Comparison of ENCODE assay signal across 16 cellular contexts in genomic region chr16:17166095-17166494, GRCh38.
"Had no signal": no experiment of that assay in that cellular context is flagged by ENCODE, and none has a peak within 500 bp of the region (broad histone marks: within the 10 kb centered on the region; RNA-seq: fewer than 3 reads in every experiment).

No MANE protein-coding gene starts in this region.

- H3K9me3 ChIP-seq: esophagus squamous epithelium, lower lobe of right lung, upper lobe of left lung had no signal

- DNase-seq: activated CD4-positive, alpha-beta T cell treated with anti-CD3 and anti-CD28 coated beads for 1 hour; activated CD4-positive, alpha-beta T cell treated with anti-CD3 and anti-CD28 coated beads, Interleukin-2, amount 50 U/mL, for 48 hours; activated CD8-positive, alpha-beta memory T cell treated with anti-CD3 and anti-CD28 coated beads, Interleukin-2, amount 10 ng/mL, durations not matched to agents 7 days and 5 days; activated effector memory CD4-positive, alpha-beta T cell treated with Interleukin-2 at 50 U/mL for 16 hours; activated T-cell treated with anti-CD3 and anti-CD28 coated beads, Interleukin-2, amount 50 U/mL, for 24 hours; anterior cingulate cortex; esophagus squamous epithelium; lower lobe of right lung; naive B cell; posterior cingulate gyrus; upper lobe of left lung had no signal

- H3K36me3 ChIP-seq: esophagus squamous epithelium, lower lobe of right lung, upper lobe of left lung had no signal

- H3K27me3 ChIP-seq: esophagus squamous epithelium, hepatocyte, upper lobe of left lung had no signal

- H3K4me1 ChIP-seq: esophagus squamous epithelium had no signal

- H2AFZ ChIP-seq: hepatocyte had no signal

- H3K27ac ChIP-seq: esophagus squamous epithelium, hepatocyte, lower lobe of right lung, upper lobe of left lung had no signal

- H3K4me3 ChIP-seq: esophagus squamous epithelium, hepatocyte, lower lobe of right lung, smooth muscle cell, upper lobe of left lung had no signal

- H3K4me2 ChIP-seq: hepatocyte, smooth muscle cell had no signal

- H3K27ac Mint-ChIP-seq: activated CD8-positive, alpha-beta memory T cell treated with anti-CD3 and anti-CD28 coated beads, Interleukin-2, amount 10 ng/mL, durations not matched to agents 7 days and 5 days; activated naive CD8-positive, alpha-beta T cell; activated T-cell treated with anti-CD3 and anti-CD28 coated beads, Interleukin-2, amount 50 U/mL, for 24 hours; mesothelial cell of epicardium; T-helper 2 cell treated with Interferon-gamma antibody and Interleukin-4, amounts not matched to agents 5 μg/mL and 100 μg/mL, for 36 hours had no signal

- H3K27me3 Mint-ChIP-seq: activated CD8-positive, alpha-beta memory T cell treated with anti-CD3 and anti-CD28 coated beads, Interleukin-2, amount 10 ng/mL, durations not matched to agents 7 days and 5 days; activated naive CD8-positive, alpha-beta T cell; activated T-cell treated with anti-CD3 and anti-CD28 coated beads, Interleukin-2, amount 50 U/mL, for 24 hours; naive B cell had no signal

- H3K4me3 Mint-ChIP-seq: activated CD8-positive, alpha-beta memory T cell treated with anti-CD3 and anti-CD28 coated beads, Interleukin-2, amount 10 ng/mL, durations not matched to agents 7 days and 5 days; activated naive CD8-positive, alpha-beta T cell; activated T-cell treated with anti-CD3 and anti-CD28 coated beads, Interleukin-2, amount 50 U/mL, for 24 hours; mesothelial cell of epicardium; T-helper 2 cell treated with Interferon-gamma antibody and Interleukin-4, amounts not matched to agents 5 μg/mL and 100 μg/mL, for 36 hours had no signal

- ATAC-seq: activated CD8-positive, alpha-beta memory T cell treated with anti-CD3 and anti-CD28 coated beads, Interleukin-2, amount 10 ng/mL, durations not matched to agents 7 days and 5 days; lower lobe of right lung had no signal

- H3K79me2 ChIP-seq: hepatocyte had no signal

- H3K9me3 Mint-ChIP-seq: activated T-cell treated with anti-CD3 and anti-CD28 coated beads, Interleukin-2, amount 50 U/mL, for 24 hours; mesothelial cell of epicardium; T-helper 2 cell treated with Interferon-gamma antibody and Interleukin-4, amounts not matched to agents 5 μg/mL and 100 μg/mL, for 36 hours had no signal
